2 cellular contexts compared by ENCODE assay signal in genomic region chr9:93908591-93909241, GRCh38.
TF ChIP-seq lines count a peak whose summit lies in the region.

No MANE protein-coding gene starts in this region.

TF ChIP-seq in SK-N-SH, 30 proteins besides CTCF, POLR2A, EP300 and RAD21 (continued from another document):
- TF ChIP-seq GATA2 (CRISPR knock-in tag; IDR thresholded peaks at IDR 0.05) (no peak), REST (IDR thresholded peaks at IDR 0.05; ENCODE audit: low read depth, low read length) (no peak), TCF12 (IDR thresholded peaks at IDR 0.05) (no peak), SIN3A (IDR thresholded peaks at IDR 0.05; ENCODE audit: borderline replicate concordance, low read depth, low read length) (no peak), TEAD4 (IDR thresholded peaks at IDR 0.05; ENCODE audit: borderline replicate concordance, insufficient read depth) (no peak), RCOR1 (IDR thresholded peaks at IDR 0.05; ENCODE audit: low read length) (no peak), SMC3 (IDR thresholded peaks at IDR 0.05; ENCODE audit: low read depth, low read length) (no peak)
TF ChIP-seq in SK-N-SH: peak in this region for 0.

TF ChIP-seq in SK-N-SH treated with all-trans-retinoic acid at 6 μM for 48 hours, 23 proteins besides CTCF, POLR2A, EP300 and RAD21 (continued from another document):
- TF ChIP-seq TSHZ2 (CRISPR knock-in tag; IDR thresholded peaks at IDR 0.05) = no peak
- no peak for TF ChIP-seq BACH2 (CRISPR knock-in tag; IDR thresholded peaks at IDR 0.05; ENCODE audit: borderline replicate concordance)
- no peak for TF ChIP-seq RARB (CRISPR knock-in tag; IDR thresholded peaks at IDR 0.05)
